8 cellular contexts compared by ENCODE assay signal in the genomic region with DNA sequence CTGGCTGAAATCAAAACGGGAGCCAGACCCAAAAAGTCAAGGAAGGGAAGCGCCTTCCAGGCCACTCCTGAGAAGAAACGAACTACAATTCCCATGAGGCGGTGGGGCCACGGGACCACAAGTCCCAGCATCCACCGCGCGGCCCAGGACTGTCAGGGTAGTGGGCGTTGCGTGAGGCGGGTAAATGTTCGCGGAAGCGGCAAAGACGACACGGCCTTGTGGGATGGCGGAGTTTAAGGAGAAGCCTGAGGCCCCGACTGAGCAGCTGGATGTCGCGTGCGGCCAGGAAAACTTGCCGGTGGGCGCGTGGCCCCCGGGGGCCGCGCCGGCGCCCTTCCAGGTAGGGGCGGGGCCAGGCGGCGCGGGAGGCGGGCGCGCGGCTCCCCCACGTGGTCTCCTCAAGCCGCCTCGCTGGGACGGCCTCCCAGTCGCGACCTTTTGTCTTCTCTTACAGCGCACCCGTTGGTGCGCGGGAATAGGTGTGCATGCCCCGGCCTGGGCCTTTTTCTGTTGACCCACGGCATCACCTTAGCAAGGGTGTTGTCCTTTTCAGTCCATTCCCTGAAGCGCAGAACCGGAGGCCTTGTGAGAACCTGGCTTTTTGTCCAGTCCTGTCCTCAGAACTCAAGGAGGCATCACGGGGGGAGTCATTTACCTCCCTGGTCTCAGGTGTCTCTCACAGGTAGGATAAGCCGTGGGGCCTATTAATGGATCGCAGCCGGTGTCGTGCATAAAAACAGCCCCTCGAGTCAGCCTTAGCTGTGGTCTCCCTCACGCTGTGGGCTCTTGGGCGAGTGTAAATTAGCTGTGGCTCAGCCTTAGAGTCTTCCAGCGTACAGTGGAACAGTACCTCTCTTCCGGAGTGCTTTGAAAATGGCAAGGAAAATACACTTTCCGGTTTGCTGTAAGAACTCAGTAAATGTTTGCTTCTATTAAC. TPM values are rescaled to one million over a fixed set of nuclear protein-coding genes. Genes with fewer than 3 reads are reported as not detected.
DNase-seq lines count a peak whose midpoint lies in the region; ATAC-seq and TF ChIP-seq lines count a peak whose summit lies in the region.

A gene (plus strand): TSS at position 183 of the 937 bp plus-strand sequence. CDS start 2 bp downstream, at position 185.

- peak within 1 kb of the TSS; percentile 77 for H3K27ac ChIP-seq in fibroblast of lung (ENCODE audit: insufficient read depth, low read length)

- peak within 1 kb of the TSS; percentile 93 for H3K4me2 ChIP-seq in fibroblast of lung (ENCODE audit: extremely low read depth, insufficient read depth, low read length)

- H3K4me3 ChIP-seq in fibroblast of lung (replicated peaks in 1 of 4; ENCODE audit: control extremely low read depth in 1 of 4, insufficient read depth in 1 of 4, low read depth in 3 of 4, low read length in 4 of 4): peak within 1 kb of the TSS; percentile 43 to 79 (median 75)

- H3K79me2 ChIP-seq in fibroblast of lung (ENCODE audit: control insufficient read depth, insufficient read depth, low read length): no peaks in the 10 kb centered on the region

- POLR2A ChIA-PET in naive thymus-derived CD8-positive, alpha-beta T cell (lab: Charles Lee): interaction anchor here (0.7 to 1.4 kb wide), 3 partner anchors 13 to 1129 kb away, joined by 3 to 5 read pairs (median 4); a partner anchor contains a TSS

- no peak for TF ChIP-seq CTCF in fibroblast of lung (conservative IDR thresholded peaks at IDR 0.05 in 1 of 2, IDR thresholded peaks at IDR 0.05 in 1 of 2; ENCODE audit: low read depth in 1 of 2, low read length in 2 of 2)

- no peaks in the 10 kb centered on the region for H3K36me3 ChIP-seq in fibroblast of lung (ENCODE audit: control insufficient read depth, insufficient read depth, low read length)

- in situ Hi-C loops in KBM-7 (cut with MboI; ENCODE audit: low pct_unique_long_range_greater_than_20kb, low sequenced_read_pairs): no loop called here

- peaks cover 0 to 8% (median 6%) of the 10 kb centered on the region in 3 donors for H3K36me3 Mint-ChIP-seq in naive thymus-derived CD8-positive, alpha-beta T cell

- no peaks in the 10 kb centered on the region for H3K4me1 ChIP-seq in fibroblast of lung (ENCODE audit: control insufficient read depth, extremely low read depth, insufficient read depth, low read length)

- no peaks in the 10 kb centered on the region for H3K27me3 ChIP-seq in fibroblast of lung (ENCODE audit: control insufficient read depth, insufficient read depth, low read length)

- no peaks in the 10 kb centered on the region for H3K9me3 ChIP-seq in fibroblast of lung (ENCODE audit: control insufficient read depth, insufficient read depth, low read depth, low read length)

- peak within 1 kb of the TSS; percentile 92 to 100 (median 97) for H3K27ac Mint-ChIP-seq in naive thymus-derived CD8-positive, alpha-beta T cell

- peak within 1 kb of the TSS; percentile 87 for H2AFZ ChIP-seq in fibroblast of lung (ENCODE audit: low read length)

- H4K20me1 ChIP-seq in fibroblast of lung (ENCODE audit: control insufficient read depth, extremely low read depth, insufficient read depth, low read length): no peaks in the 10 kb centered on the region

- H3K27me3 Mint-ChIP-seq in naive thymus-derived CD8-positive, alpha-beta T cell: no peaks in the 10 kb centered on the region

- H3K4me3 Mint-ChIP-seq in naive thymus-derived CD8-positive, alpha-beta T cell: peak within 1 kb of the TSS; percentile 89 to 100 (median 96)

- no peaks in the 10 kb centered on the region for H3K9me3 Mint-ChIP-seq in naive thymus-derived CD8-positive, alpha-beta T cell

- DNase-seq in DMS79 (lab: John Stamatoyannopoulos, UW) (peak; percentile 67), KBM-7 (peak; percentile 78), RPMI8226 (peak; percentile 86), fibroblast of lung (ENCODE audit: low read depth in 2 of 2) (peak; percentile 77 to 86)
- peak; percentile 70 to 72 for DNase-seq in activated T-helper 1 cell treated with anti-CD3 and anti-CD28 coated beads, Interleukin-2, amount 50 U/mL, for 16 hours (ENCODE audit: low read depth in 1 of 2, low spot score in 1 of 2)
- DNase-seq in naive thymus-derived CD8-positive, alpha-beta T cell: peak; percentile 68 to 90 (median 78)
- DNase-seq in stimulated activated naive CD4-positive, alpha-beta T cell (lab: John Stamatoyannopoulos, UW): peak; percentile 63 to 93 (median 80)

- H3K9ac ChIP-seq in fibroblast of lung (ENCODE audit: insufficient read depth, low read length): peak within 1 kb of the TSS; percentile 89

- H3K4me1 Mint-ChIP-seq in naive thymus-derived CD8-positive, alpha-beta T cell: peaks cover 4 to 30% (median 22%) of the 10 kb centered on the region in 4 donors

- ATAC-seq in GM21723 (IDR thresholded peaks at IDR 0.05; ENCODE audit: unreplicated experiment): peak; percentile 99
- ATAC-seq in naive thymus-derived CD8-positive, alpha-beta T cell: peak; percentile 93 to 94

RNA-seq across cellular contexts. Expression of the gene that starts here (rescaled TPM):
- 13.9 and 14.1 TPM in 2 replicates for total RNA-seq in fibroblast of lung
- polyA plus RNA-seq in fibroblast of lung: 12.3 and 14.7 TPM in 2 replicates
- polyA plus RNA-seq in fibroblast of lung (2012): 8.9 and 11.8 TPM in 2 replicates
- 6.0 TPM in 1 of 2 replicates, not detected in the other for polyA minus RNA-seq in fibroblast of lung (ENCODE audit: low replicate concordance)
- total RNA-seq in naive thymus-derived CD8-positive, alpha-beta T cell: 10 to 100 TPM; 13.0 to 15.1 TPM
- 10 to 100 TPM in 2 of 3 donors, 1 to 10 TPM in 1; 8.0 to 18.3 (median 15.5) TPM for polyA plus RNA-seq in naive thymus-derived CD8-positive, alpha-beta T cell

Comparison
In these comparisons a context has a peak if more than half of its experiments do, and no peak if none do; other contexts are left out.
1. Peak in every context shown above with its lines: DNase-seq, ATAC-seq, H3K4me3 ChIP-seq and H3K27ac ChIP-seq.